Comparison of ENCODE assay signal across 9 cellular contexts in genomic region chr2:161384864-161385263, GRCh38. TPM values are rescaled to one million over a fixed set of nuclear protein-coding genes. Genes with fewer than 3 reads are reported as not detected.
DNase-seq lines count a peak whose midpoint lies in the region; ATAC-seq and TF ChIP-seq lines count a peak whose summit lies in the region.
"Had no signal": no experiment of that assay in that cellular context is flagged by ENCODE, and none has a peak within 500 bp of the region (broad histone marks: within the 10 kb centered on the region; RNA-seq: fewer than 3 reads in every experiment).

No MANE protein-coding gene starts in this region.

- no peak overlapping the region for H3K4me3 ChIP-seq in Karpas-422 (ENCODE audit: low read length)
- no peak overlapping the region for H3K4me3 ChIP-seq in BE2C (ENCODE audit: low read depth, low read length)
- no peak overlapping the region for H3K4me3 ChIP-seq in gastrocnemius medialis

- peaks cover 72% of the 10 kb centered on the region for H3K79me2 ChIP-seq in Karpas-422 (ENCODE audit: low read length)

- H3K4me1 ChIP-seq in Karpas-422 (ENCODE audit: low read length) (peaks cover 44% of the 10 kb centered on the region), BE2C (no peaks in the 10 kb centered on the region), gastrocnemius medialis (no peaks in the 10 kb centered on the region)

- no peak for DNase-seq in CD4-positive, alpha-beta T cell
- DNase-seq in Karpas-422 = no peak
- no peak for DNase-seq in ecto neural progenitor cell (ENCODE audit: low spot score)
- DNase-seq in BE2C = no peak
- DNase-seq in gastrocnemius medialis = no peak
- no peak for DNase-seq in SW480 (ENCODE audit: low spot score)
- DNase-seq: effector CD4-positive, alpha-beta T cell had no signal

- no peak overlapping the region for H3K9ac ChIP-seq in Karpas-422 (ENCODE audit: low read length)

- H3K27me3 Mint-ChIP-seq in CD4-positive, alpha-beta T cell = no peaks in the 10 kb centered on the region

- H3K36me3 ChIP-seq in Karpas-422 (ENCODE audit: insufficient read depth, low read length) (peaks cover 24% of the 10 kb centered on the region; the same call in 1 of the 2 replicates), BE2C (no peaks in the 10 kb centered on the region), gastrocnemius medialis (peaks cover 0 to 17% of the 10 kb centered on the region in 2 donors)

- peak overlapping the region; percentile 13 for H3K4me2 ChIP-seq in Karpas-422 (ENCODE audit: low read depth, low read length, poor library complexity, severe bottlenecking)

- no peak overlapping the region for H3K27ac ChIP-seq in CD4-positive, alpha-beta T cell (ENCODE audit: low read depth, low read length)
- peak overlapping the region; percentile 58; the same call in 1 of the 2 replicates for H3K27ac ChIP-seq in Karpas-422 (ENCODE audit: low read length)
- no peak overlapping the region for H3K27ac ChIP-seq in gastrocnemius medialis

- CTCF ChIA-PET in CD4-positive, alpha-beta T cell (lab: Charles Lee) = no interaction called here

- H3K9me2 ChIP-seq in Karpas-422 (replicated peaks; ENCODE audit: insufficient read depth, low read length) = no peaks in the 10 kb centered on the region

- H3K36me3 Mint-ChIP-seq in CD4-positive, alpha-beta T cell (ENCODE audit: low read depth) = peaks cover 28% of the 10 kb centered on the region

- no peak overlapping the region for H3K4me3 Mint-ChIP-seq in CD4-positive, alpha-beta T cell

- TF ChIP-seq CTCF in CD4-positive, alpha-beta T cell (IDR thresholded peaks at IDR 0.05) = no peak
- TF ChIP-seq CTCF in BE2C (IDR thresholded peaks at IDR 0.05; ENCODE audit: low read depth, low read length) (no peak), gastrocnemius medialis (IDR thresholded peaks at IDR 0.05 in 4 of 5, conservative IDR thresholded peaks at IDR 0.05 in 1 of 5) (no peak)

- POLR2A ChIA-PET in CD4-positive, alpha-beta T cell (lab: Charles Lee) = interaction anchor here (1.7 kb wide), 1 partner anchor 77 kb away, joined by 3 read pairs; the partner anchor contains the start of gene PSMD14

- H3K9me3 ChIP-seq in CD4-positive, alpha-beta T cell (ENCODE audit: control insufficient read depth, low read length) = no peaks in the 10 kb centered on the region
- H3K9me3 ChIP-seq in Karpas-422 (ENCODE audit: low read length) (no peaks in the 10 kb centered on the region), BE2C (no peaks in the 10 kb centered on the region), gastrocnemius medialis (no peaks in the 10 kb centered on the region)

- ATAC-seq in CD4-positive, alpha-beta T cell (ENCODE audit: poor library complexity) = peak; percentile 71
- ATAC-seq in GM19023 (IDR thresholded peaks at IDR 0.05; ENCODE audit: unreplicated experiment) (peak; percentile 77), HG02798 (IDR thresholded peaks at IDR 0.05; ENCODE audit: poor library complexity, unreplicated experiment) (peak; percentile 84), gastrocnemius medialis (no peak)

- intact Hi-C loops in CD4-positive, alpha-beta T cell (cut with DNase I, micrococcal nuclease) = no loop called here
- intact Hi-C loops in gastrocnemius medialis (cut with DNase I; ENCODE audit: low total_unique reads) = no loop called here

- H3K4me1 Mint-ChIP-seq in CD4-positive, alpha-beta T cell (ENCODE audit: low read depth) = peaks cover 12% of the 10 kb centered on the region

- in situ Hi-C loops in gastrocnemius medialis (cut with MboI; ENCODE audit: low sequenced_read_pairs in 4 of 4) = no loop called here

- no peaks in the 10 kb centered on the region for H3K9me3 Mint-ChIP-seq in CD4-positive, alpha-beta T cell

- no peaks in the 10 kb centered on the region for H3K27me3 ChIP-seq in CD4-positive, alpha-beta T cell (ENCODE audit: control insufficient read depth, insufficient read depth, low read length)
- no peaks in the 10 kb centered on the region for H3K27me3 ChIP-seq in Karpas-422 (ENCODE audit: low read length)
- H3K27me3 ChIP-seq in BE2C = no peaks in the 10 kb centered on the region
- H3K27me3 ChIP-seq in gastrocnemius medialis = no peaks in the 10 kb centered on the region

- H3K27ac Mint-ChIP-seq in CD4-positive, alpha-beta T cell = no peak overlapping the region

- no peak for TF ChIP-seq POLR2A in gastrocnemius medialis (IDR thresholded peaks at IDR 0.05)

- H4K20me1 ChIP-seq in Karpas-422 (ENCODE audit: insufficient read depth, low read depth, low read length) = no peaks in the 10 kb centered on the region

- no peak overlapping the region for H2AFZ ChIP-seq in Karpas-422 (ENCODE audit: low read length)

RNA-seq across cellular contexts. Expression of gene TBR1, which starts 31.2 kb away (rescaled TPM):
- total RNA-seq in CD4-positive, alpha-beta T cell = not detected
- total RNA-seq in Karpas-422 (2014; rRNA removed; shearing (Covaris generic); ENCODE audit: low replicate concordance) = 0.15 TPM in 1 of 2 replicates, not detected in the other
- polyA plus RNA-seq in BE2C (2012; ENCODE audit: insufficient read depth, insufficient read length, low read depth) = not detected
- not detected for total RNA-seq in gastrocnemius medialis

Comparison
In these comparisons a context has a peak if more than half of its experiments do, and no peak if none do; other contexts are left out.
1. ATAC-seq: peak in CD4-positive, alpha-beta T cell (single experiment), GM19023 (single experiment) and HG02798 (single experiment); none in gastrocnemius medialis (0 of 2).